In the genomic region with DNA sequence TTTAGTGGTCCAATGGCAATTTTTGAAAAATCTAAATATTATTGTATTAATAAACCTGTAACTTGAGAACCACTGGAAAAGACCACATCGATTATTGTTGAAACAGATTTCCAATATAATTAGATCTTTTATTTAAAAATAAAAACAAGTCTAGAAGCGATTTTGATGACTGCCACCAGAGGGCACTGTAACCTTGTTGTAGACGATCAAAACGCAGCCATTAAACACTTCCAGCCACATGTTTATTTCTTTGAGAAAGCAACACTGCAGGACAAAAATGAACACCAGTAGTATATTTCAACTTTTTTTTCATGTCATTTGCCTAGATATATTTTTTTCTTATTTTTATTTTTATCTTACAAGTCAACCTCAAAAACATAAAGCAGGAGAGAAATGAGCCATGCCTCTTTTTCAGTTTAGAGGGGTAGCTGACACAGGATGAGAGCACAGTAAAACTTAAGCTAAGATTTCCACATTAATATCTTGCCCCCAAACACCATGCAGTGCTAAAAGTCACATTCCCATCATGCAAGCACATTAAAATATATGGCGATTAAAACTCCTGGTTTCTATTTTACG, we compare ENCODE assay signal across 8 cellular contexts.
DNase-seq lines count a peak whose midpoint lies in the region; ATAC-seq and TF ChIP-seq lines count a peak whose summit lies in the region.

No MANE protein-coding gene starts in this region.

- peaks cover 6% of the 10 kb centered on the region for H3K36me3 Mint-ChIP-seq in activated T-cell treated with anti-CD3 and anti-CD28 coated beads, Interleukin-2, amount 50 U/mL, for 24 hours (ENCODE audit: low read depth)

- ATAC-seq in HG02763 (IDR thresholded peaks at IDR 0.05; ENCODE audit: unreplicated experiment) = no peak

- H3K4me3 Mint-ChIP-seq in activated T-cell treated with anti-CD3 and anti-CD28 coated beads, Interleukin-2, amount 50 U/mL, for 24 hours = no peak overlapping the region

- peak; percentile 11 for DNase-seq in COR-L47 (lab: John Stamatoyannopoulos, UW)
- peak in 43 of 76 experiments; percentile 4 to 66 (median 32) for DNase-seq in HUDEP-2 (lab: John Stamatoyannopoulos, UW; ENCODE audit: unreplicated experiment in 76 of 76)
- DNase-seq in OCI-M1 (lab: John Stamatoyannopoulos, UW) = peak; percentile 86
- peak; percentile 49 for DNase-seq in activated T-cell treated with anti-CD3 and anti-CD28 coated beads, Interleukin-2, amount 50 U/mL, for 24 hours
- peak; percentile 88 for DNase-seq in fibroblast of pulmonary artery (ENCODE audit: low read depth)
- peak; percentile 37 for DNase-seq in pulmonary artery endothelial cell (ENCODE audit: low read depth, low spot score)
- DNase-seq in cortex of kidney (lab: John Stamatoyannopoulos, UW) = no peak

- H3K4me3 ChIP-seq in fibroblast of pulmonary artery (replicated peaks; ENCODE audit: low read depth, low read length) = no peak overlapping the region

- H3K27me3 Mint-ChIP-seq in activated T-cell treated with anti-CD3 and anti-CD28 coated beads, Interleukin-2, amount 50 U/mL, for 24 hours = no peaks in the 10 kb centered on the region

- H3K9me3 Mint-ChIP-seq in activated T-cell treated with anti-CD3 and anti-CD28 coated beads, Interleukin-2, amount 50 U/mL, for 24 hours = no peaks in the 10 kb centered on the region

- H3K27ac Mint-ChIP-seq in activated T-cell treated with anti-CD3 and anti-CD28 coated beads, Interleukin-2, amount 50 U/mL, for 24 hours = peak overlapping the region; percentile 69

- H3K4me1 Mint-ChIP-seq in activated T-cell treated with anti-CD3 and anti-CD28 coated beads, Interleukin-2, amount 50 U/mL, for 24 hours (ENCODE audit: low read depth) = peaks cover 44% of the 10 kb centered on the region

- TF ChIP-seq CTCF in fibroblast of pulmonary artery (IDR thresholded peaks at IDR 0.05; ENCODE audit: low read length, missing control alignments) = peak; percentile 64
